22 cellular contexts compared by ENCODE assay signal in genomic region chr21:38027901-38028300, GRCh38.
DNase-seq lines count a peak whose midpoint lies in the region; ATAC-seq and TF ChIP-seq lines count a peak whose summit lies in the region.
"Had no signal": no experiment of that assay in that cellular context is flagged by ENCODE, and none has a peak within 500 bp of the region (broad histone marks: within the 10 kb centered on the region; RNA-seq: fewer than 3 reads in every experiment).

No MANE protein-coding gene starts in this region.

- H3K27ac Mint-ChIP-seq in activated T-helper 2 cell treated with anti-CD3 and anti-CD28 coated beads, Interferon-gamma antibody, Interleukin-2, Interleukin-4, amounts not matched to agents 10 μg/mL and 5 μg/mL and 100 μg/mL, durations not matched to agents 14 hours and 24 hours and 36 hours, result no peak overlapping the region
- H3K27ac Mint-ChIP-seq: activated naive CD4-positive, alpha-beta T cell treated with anti-CD3 and anti-CD28 coated beads, Interleukin-2, amount 50 U/mL, for 24 hours; neural progenitor cell had no signal

- H3K4me3 Mint-ChIP-seq in activated T-helper 2 cell treated with anti-CD3 and anti-CD28 coated beads, Interferon-gamma antibody, Interleukin-2, Interleukin-4, amounts not matched to agents 10 μg/mL and 5 μg/mL and 100 μg/mL, durations not matched to agents 14 hours and 24 hours and 36 hours (ENCODE audit: low read depth), result no peak overlapping the region
- H3K4me3 Mint-ChIP-seq: activated naive CD4-positive, alpha-beta T cell treated with anti-CD3 and anti-CD28 coated beads, Interleukin-2, amount 50 U/mL, for 24 hours; neural progenitor cell had no signal

- DNase-seq in EH (ENCODE audit: low read depth) (peak; percentile 81), LoVo (ENCODE audit: low spot score) (peak; percentile 37), cardiac fibroblast (ENCODE audit: low read depth in 2 of 2) (peak; percentile 30 to 66), kidney glomerular epithelial cell (lab: John Stamatoyannopoulos, UW) (peak; percentile 81), GM19238 (ENCODE audit: insufficient read length, low spot score) (no peak)
- DNase-seq in activated T-helper 2 cell treated with anti-CD3 and anti-CD28 coated beads, Interferon-gamma antibody, Interleukin-2, Interleukin-4, amounts not matched to agents 10 μg/mL and 5 μg/mL and 100 μg/mL, durations not matched to agents 14 hours and 24 hours and 36 hours (ENCODE audit: low spot score), result no peak
- DNase-seq: activated CD4-positive, alpha-beta T cell treated with anti-CD3 and anti-CD28 coated beads for 4 hours; central memory CD4-positive, alpha-beta T cell; DMS53; head of caudate nucleus; islet precursor cell; KG1; NCI-H1436 treated with DMSO at 0.1 percent for 48 hours; NCI-H2227 treated with DMSO at 0.1 percent for 48 hours; substantia nigra had no signal

- H3K27me3 Mint-ChIP-seq in activated T-helper 2 cell treated with anti-CD3 and anti-CD28 coated beads, Interferon-gamma antibody, Interleukin-2, Interleukin-4, amounts not matched to agents 10 μg/mL and 5 μg/mL and 100 μg/mL, durations not matched to agents 14 hours and 24 hours and 36 hours (ENCODE audit: low read depth), result no peaks in the 10 kb centered on the region

- intact Hi-C loops in activated T-helper 2 cell treated with anti-CD3 and anti-CD28 coated beads, Interferon-gamma antibody, Interleukin-2, Interleukin-4, amounts not matched to agents 10 μg/mL and 5 μg/mL and 100 μg/mL, durations not matched to agents 14 hours and 24 hours and 36 hours (cut with micrococcal nuclease), result no loop called here

- no peaks in the 10 kb centered on the region for H3K4me1 Mint-ChIP-seq in activated T-helper 2 cell treated with anti-CD3 and anti-CD28 coated beads, Interferon-gamma antibody, Interleukin-2, Interleukin-4, amounts not matched to agents 10 μg/mL and 5 μg/mL and 100 μg/mL, durations not matched to agents 14 hours and 24 hours and 36 hours (ENCODE audit: low read depth)
- H3K4me1 Mint-ChIP-seq: activated naive CD4-positive, alpha-beta T cell treated with anti-CD3 and anti-CD28 coated beads, Interleukin-2, amount 50 U/mL, for 24 hours; neural progenitor cell had no signal

- no peaks in the 10 kb centered on the region for H3K36me3 Mint-ChIP-seq in activated T-helper 2 cell treated with anti-CD3 and anti-CD28 coated beads, Interferon-gamma antibody, Interleukin-2, Interleukin-4, amounts not matched to agents 10 μg/mL and 5 μg/mL and 100 μg/mL, durations not matched to agents 14 hours and 24 hours and 36 hours (ENCODE audit: low read depth)
- H3K36me3 Mint-ChIP-seq: activated naive CD4-positive, alpha-beta T cell treated with anti-CD3 and anti-CD28 coated beads, Interleukin-2, amount 50 U/mL, for 24 hours; neural progenitor cell had no signal

- H3K9me3 Mint-ChIP-seq in activated T-helper 2 cell treated with anti-CD3 and anti-CD28 coated beads, Interferon-gamma antibody, Interleukin-2, Interleukin-4, amounts not matched to agents 10 μg/mL and 5 μg/mL and 100 μg/mL, durations not matched to agents 14 hours and 24 hours and 36 hours, result no peaks in the 10 kb centered on the region
- H3K9me3 Mint-ChIP-seq: activated naive CD4-positive, alpha-beta T cell treated with anti-CD3 and anti-CD28 coated beads, Interleukin-2, amount 50 U/mL, for 24 hours; neural progenitor cell had no signal

- TF ChIP-seq CTCF in cardiac fibroblast (IDR thresholded peaks at IDR 0.05; ENCODE audit: low read depth, low read length), result no peak

- no peak overlapping the region for H3K4me3 ChIP-seq in cardiac fibroblast (replicated peaks in 1 of 2; ENCODE audit: low read depth in 2 of 2, low read length in 2 of 2)
- H3K4me3 ChIP-seq: BLaER1, neural progenitor cell, right atrium auricular region had no signal

- no peak for ATAC-seq in GM21360 (IDR thresholded peaks at IDR 0.05; ENCODE audit: unreplicated experiment)
- ATAC-seq in GM19397 (IDR thresholded peaks at IDR 0.05; ENCODE audit: unreplicated experiment), result no peak
- ATAC-seq: HCT116 had no signal

Comparison
In these comparisons a context has a peak if more than half of its experiments do, and no peak if none do; other contexts are left out.
1. DNase-seq: peak in EH (single experiment), LoVo (single experiment), cardiac fibroblast (2 of 2) and kidney glomerular epithelial cell (single experiment); none in GM19238 (single experiment) and activated T-helper 2 cell treated with anti-CD3 and anti-CD28 coated beads, Interferon-gamma antibody, Interleukin-2, Interleukin-4, amounts not matched to agents 10 μg/mL and 5 μg/mL and 100 μg/mL, durations not matched to agents 14 hours and 24 hours and 36 hours (single experiment).